In genomic region chr16:46830417-46830901, GRCh38 we compare ENCODE assay signal across 8 cellular contexts. TPM values are rescaled to one million over a fixed set of nuclear protein-coding genes. Genes with fewer than 3 reads are reported as not detected.
DNase-seq lines count a peak whose midpoint lies in the region; ATAC-seq and TF ChIP-seq lines count a peak whose summit lies in the region.

No MANE protein-coding gene starts in this region.

- peak; percentile 41 for TF ChIP-seq CTCF in chondrocyte (IDR thresholded peaks at IDR 0.05)

- H3K27me3 Mint-ChIP-seq in T-helper 2 cell treated with Interferon-gamma antibody and Interleukin-4, amounts not matched to agents 5 μg/mL and 100 μg/mL, for 36 hours (ENCODE audit: low read depth) = peaks cover 19% of the 10 kb centered on the region
- no peaks in the 10 kb centered on the region for H3K27me3 Mint-ChIP-seq in chondrocyte (ENCODE audit: low read depth)

- peak overlapping the region; percentile 89 for H3K4me3 Mint-ChIP-seq in T-helper 2 cell treated with Interferon-gamma antibody and Interleukin-4, amounts not matched to agents 5 μg/mL and 100 μg/mL, for 36 hours
- peak overlapping the region; percentile 93 for H3K4me3 Mint-ChIP-seq in chondrocyte (ENCODE audit: unreplicated experiment)

- peak overlapping the region; percentile 95 for H3K27ac Mint-ChIP-seq in T-helper 2 cell treated with Interferon-gamma antibody and Interleukin-4, amounts not matched to agents 5 μg/mL and 100 μg/mL, for 36 hours
- peak overlapping the region; percentile 96 for H3K27ac Mint-ChIP-seq in chondrocyte (ENCODE audit: unreplicated experiment)

- ATAC-seq in Right ventricle myocardium inferior (peak; percentile 47), HG03135 (IDR thresholded peaks at IDR 0.05; ENCODE audit: unreplicated experiment) (peak; percentile 20), HG02970 (IDR thresholded peaks at IDR 0.05; ENCODE audit: low FRiP score, unreplicated experiment) (no peak)

- intact Hi-C loops in Right ventricle myocardium inferior (cut with DNase I) (no loop called here), cardiac septum (cut with DNase I) (loop anchor here (2.0 kb wide), 1 partner anchor 142 kb away; the partner anchor contains the start of genes ORC6 and VPS35)

- H3K36me3 Mint-ChIP-seq in T-helper 2 cell treated with Interferon-gamma antibody and Interleukin-4, amounts not matched to agents 5 μg/mL and 100 μg/mL, for 36 hours (ENCODE audit: low read depth) = peaks cover 9% of the 10 kb centered on the region
- no peaks in the 10 kb centered on the region for H3K36me3 Mint-ChIP-seq in chondrocyte (ENCODE audit: low read depth)

- peaks cover 31% of the 10 kb centered on the region for H3K4me1 Mint-ChIP-seq in T-helper 2 cell treated with Interferon-gamma antibody and Interleukin-4, amounts not matched to agents 5 μg/mL and 100 μg/mL, for 36 hours (ENCODE audit: low read depth)
- peaks cover 29% of the 10 kb centered on the region for H3K4me1 Mint-ChIP-seq in chondrocyte (ENCODE audit: low read depth)

- H3K9me3 Mint-ChIP-seq in T-helper 2 cell treated with Interferon-gamma antibody and Interleukin-4, amounts not matched to agents 5 μg/mL and 100 μg/mL, for 36 hours = no peaks in the 10 kb centered on the region
- no peaks in the 10 kb centered on the region for H3K9me3 Mint-ChIP-seq in chondrocyte (ENCODE audit: low read depth)

- DNase-seq in Right ventricle myocardium inferior (ENCODE audit: missing footprints) = peak; percentile 80
- no peak for DNase-seq in cardiac septum (ENCODE audit: low spot score)
- DNase-seq in T-helper 2 cell treated with Interferon-gamma antibody and Interleukin-4, amounts not matched to agents 5 μg/mL and 100 μg/mL, for 36 hours (ENCODE audit: low spot score) = no peak
- DNase-seq in chondrocyte (ENCODE audit: low spot score) = no peak
- DNase-seq in medulla oblongata (ENCODE audit: extremely low spot score) = peak; percentile 32
- DNase-seq in stimulated activated CD8-positive, alpha-beta memory T cell treated with anti-CD3 and anti-CD28 coated beads, Interleukin-7, amount 100 ng/mL, for 4 hours (ENCODE audit: low read depth in 2 of 2) = peak; percentile 6 to 40

RNA-seq across cellular contexts. Expression of gene C16orf87, which starts 0.5 kb away (rescaled TPM):
- 13.6 TPM for total RNA-seq in Right ventricle myocardium inferior
- 13.6 TPM for total RNA-seq in cardiac septum
- total RNA-seq in chondrocyte = 15.3 to 19.1 TPM (median 17.7 TPM) in 3 replicates

RNA-seq across cellular contexts. Expression of gene GPT2, which starts 53.7 kb away (rescaled TPM):
- 21.9 TPM for total RNA-seq in Right ventricle myocardium inferior
- total RNA-seq in cardiac septum = 7.3 TPM
- 35.1 to 67.1 TPM (median 59.6 TPM) in 3 replicates for total RNA-seq in chondrocyte

Comparison
In these comparisons a context has a peak if more than half of its experiments do, and no peak if none do; other contexts are left out.
1. DNase-seq: peak in Right ventricle myocardium inferior (single experiment), medulla oblongata (single experiment) and stimulated activated CD8-positive, alpha-beta memory T cell treated with anti-CD3 and anti-CD28 coated beads, Interleukin-7, amount 100 ng/mL, for 4 hours (2 of 2); none in cardiac septum (single experiment), T-helper 2 cell treated with Interferon-gamma antibody and Interleukin-4, amounts not matched to agents 5 μg/mL and 100 μg/mL, for 36 hours (single experiment) and chondrocyte (single experiment).